Comparison of ENCODE assay signal across 8 cellular contexts in genomic region chr4:40856836-40857362, GRCh38.
DNase-seq lines count a peak whose midpoint lies in the region; ATAC-seq, FAIRE-seq and TF ChIP-seq lines count a peak whose summit lies in the region.

No MANE protein-coding gene starts in this region.

- H3K79me1 ChIP-seq in H1 (ENCODE audit: low read depth, low read length), result peaks cover 7% of the 10 kb centered on the region

- no peak overlapping the region for H3K14ac ChIP-seq in H1 (ENCODE audit: insufficient read length)

- peaks cover 0 to 38% of the 10 kb centered on the region in 2 experiments; a peak in 2 of 4 replicates for H3K79me2 ChIP-seq in H1 (ENCODE audit: control insufficient read depth in 1 of 2, insufficient read depth in 2 of 2, low read length in 2 of 2)

- peak overlapping the region; percentile 84 to 98 (median 90) for H3K4me3 ChIP-seq in H1 (ENCODE audit: extremely low read depth in 1 of 4, insufficient read depth in 2 of 4, low read depth in 3 of 4, low read length in 4 of 4)

- no peak for TF ChIP-seq RAD21 in H1 (IDR thresholded peaks at IDR 0.05 in 1 of 2, conservative IDR thresholded peaks at IDR 0.05 in 1 of 2; ENCODE audit: low read depth in 2 of 2, low read length in 2 of 2)

- H3K4me2 ChIP-seq in H1 (ENCODE audit: insufficient read depth in 1 of 2, low read depth in 2 of 2, low read length in 2 of 2), result peak overlapping the region; percentile 82 to 84

- no peak overlapping the region for H2BK120ac ChIP-seq in H1 (replicated peaks; ENCODE audit: low read depth, low read length)

- H3K9me3 Mint-ChIP-seq in activated CD4-positive, alpha-beta T cell treated with anti-CD3 and anti-CD28 coated beads, Interleukin-2, amount 10 ng/mL, durations not matched to agents 7 days and 5 days, result no peaks in the 10 kb centered on the region

- H4K5ac ChIP-seq in H1 (ENCODE audit: insufficient read length, low read depth, low read length), result peak overlapping the region; percentile 98

- peaks cover 0 to 3% (median 1%) of the 10 kb centered on the region in 4 experiments; a peak in 2 of 7 replicates for H3K4me1 ChIP-seq in H1 (replicated peaks in 1 of 4; ENCODE audit: control insufficient read depth in 3 of 4, insufficient read depth in 4 of 4, low read length in 3 of 4)

- H2BK12ac ChIP-seq in H1 (ENCODE audit: low read depth, low read length), result peak overlapping the region; percentile 65; the same call in 1 of the 2 replicates

- H2BK20ac ChIP-seq in H1 (ENCODE audit: low read length), result no peak overlapping the region

- peak overlapping the region; percentile 99 for H3K18ac ChIP-seq in H1 (ENCODE audit: extremely low read depth, low read length)

- H3K27me3 ChIP-seq in H1 (replicated peaks in 1 of 4; ENCODE audit: control insufficient read depth in 3 of 4, extremely low read depth in 1 of 4, insufficient read depth in 3 of 4, low read length in 3 of 4), result no peaks in the 10 kb centered on the region

- H3K9me3 ChIP-seq in H1 (ENCODE audit: insufficient read depth in 2 of 2, low read depth in 1 of 2, low read length in 1 of 2), result no peaks in the 10 kb centered on the region

- H3K36me3 Mint-ChIP-seq in activated CD4-positive, alpha-beta T cell treated with anti-CD3 and anti-CD28 coated beads, Interleukin-2, amount 10 ng/mL, durations not matched to agents 7 days and 5 days (ENCODE audit: low read depth), result no peaks in the 10 kb centered on the region

- FAIRE-seq in H1 (lab: Jason Lieb, UNC), result no peak

- H2BK15ac ChIP-seq in H1 (ENCODE audit: low read length), result no peak overlapping the region; the same call in 1 of the 2 replicates

- no peak for TF ChIP-seq EP300 in H1 (IDR thresholded peaks at IDR 0.05; ENCODE audit: borderline replicate concordance in 1 of 2, low read depth in 2 of 2, low read length in 2 of 2)

- peak overlapping the region; percentile 60 for H3K4me3 Mint-ChIP-seq in activated CD4-positive, alpha-beta T cell treated with anti-CD3 and anti-CD28 coated beads, Interleukin-2, amount 10 ng/mL, durations not matched to agents 7 days and 5 days

- peak overlapping the region; percentile 93; the same call in 1 of the 2 replicates for H2BK5ac ChIP-seq in H1 (ENCODE audit: low read depth, low read length)

- peak overlapping the region; percentile 86 for H3K27ac ChIP-seq in H1 (ENCODE audit: low read depth, low read length)

- no peak overlapping the region for H3K27ac Mint-ChIP-seq in activated CD4-positive, alpha-beta T cell treated with anti-CD3 and anti-CD28 coated beads, Interleukin-2, amount 10 ng/mL, durations not matched to agents 7 days and 5 days

- in situ Hi-C loops in GM13977 (cut with MboI; ENCODE audit: low pct_unique_long_range_greater_than_20kb, low sequenced_read_pairs, unreplicated experiment), result no loop called here

- peak; percentile 82 for DNase-seq in GM13977 (ENCODE audit: low spot score)
- DNase-seq in NCI-H2081 treated with DMSO at 0.1 percent for 48 hours (lab: John Stamatoyannopoulos, UW), result peak; percentile 47
- DNase-seq in activated CD4-positive, alpha-beta T cell treated with anti-CD3 and anti-CD28 coated beads, Interleukin-2, amount 10 ng/mL, durations not matched to agents 7 days and 5 days, result peak; percentile 53
- DNase-seq in H1 (ENCODE audit: low read depth in 1 of 2, low spot score in 2 of 2), result peak; percentile 63 to 90
- peak; percentile 86 for DNase-seq in mesenteric fat pad (ENCODE audit: low spot score)
- DNase-seq in stimulated activated CD8-positive, alpha-beta memory T cell treated with anti-CD3 and anti-CD28 coated beads, Interleukin-4, amount 100 ng/mL, for 24 hours (ENCODE audit: low read depth), result peak; percentile 40
- DNase-seq in COLO829 (ENCODE audit: low spot score), result no peak

- peak overlapping the region; percentile 94 for H4K91ac ChIP-seq in H1 (replicated peaks; ENCODE audit: insufficient read length, low read length)

- H3K27me3 Mint-ChIP-seq in activated CD4-positive, alpha-beta T cell treated with anti-CD3 and anti-CD28 coated beads, Interleukin-2, amount 10 ng/mL, durations not matched to agents 7 days and 5 days, result peaks cover 49% of the 10 kb centered on the region

- peaks cover 0 to 14% (median 2%) of the 10 kb centered on the region in 4 experiments; a peak in 2 of 8 replicates for H3K36me3 ChIP-seq in H1 (ENCODE audit: control insufficient read depth in 2 of 4, insufficient read depth in 4 of 4, low read length in 3 of 4)

- no peak overlapping the region for H2AK5ac ChIP-seq in H1 (ENCODE audit: low read depth, low read length)

- peaks cover 6% of the 10 kb centered on the region for H3K23me2 ChIP-seq in H1 (ENCODE audit: low read depth, low read length)

- H2AFZ ChIP-seq in H1 (ENCODE audit: low read length), result peak overlapping the region; percentile 67; the same call in 1 of the 2 replicates

- CTCF ChIA-PET in activated CD4-positive, alpha-beta T cell treated with anti-CD3 and anti-CD28 coated beads, Interleukin-2, amount 10 ng/mL, durations not matched to agents 7 days and 5 days (lab: Charles Lee), result no interaction called here
- CTCF ChIA-PET in H1 (lab: Charles Lee; ENCODE audit: partially characterized antibody), result interaction anchor here (1.0 to 6.3 kb wide), 5 partner anchors 15 to 120 kb away, joined by 3 to 71 read pairs (median 3); no protein-coding TSS in a partner anchor

- 3% methylated on average over 31 of the region's 51 CpGs; no CpG with 5 or more reads in 1 of the 2 experiments for WGBS in H1 (ENCODE audit: extremely low coverage in 1 of 2, insufficient coverage in 1 of 2, insufficient read length in 1 of 2, insufficient replicate concordance in 2 of 2, low coverage in 1 of 2, low lambda C conversion rate in 2 of 2, missing lambda C conversion rate in 1 of 2), 2 experiments

- H3K4ac ChIP-seq in H1 (replicated peaks; ENCODE audit: insufficient read length, low read depth, low read length), result peak overlapping the region; percentile 81

- H3K4me1 Mint-ChIP-seq in activated CD4-positive, alpha-beta T cell treated with anti-CD3 and anti-CD28 coated beads, Interleukin-2, amount 10 ng/mL, durations not matched to agents 7 days and 5 days, result peaks cover 16% of the 10 kb centered on the region

- no peak overlapping the region for H3K23ac ChIP-seq in H1 (ENCODE audit: insufficient read length)

- peak; percentile 88 for ATAC-seq in HG02610 (IDR thresholded peaks at IDR 0.05; ENCODE audit: unreplicated experiment)

- H4K20me1 ChIP-seq in H1 (replicated peaks in 1 of 2; ENCODE audit: control insufficient read depth in 1 of 2, insufficient read depth in 2 of 2, low read length in 2 of 2), result peaks cover 3% of the 10 kb centered on the region in 2 experiments

- TF ChIP-seq POLR2A in H1 (IDR thresholded peaks at IDR 0.05; ENCODE audit: control extremely low read depth in 1 of 2, low read depth in 2 of 2, low read length in 2 of 2), result peak; percentile 94 to 98

- H3K56ac ChIP-seq in H1 (replicated peaks; ENCODE audit: insufficient read length, low read depth, low read length), result peak overlapping the region; percentile 70

- H4K8ac ChIP-seq in H1 (ENCODE audit: extremely low read depth, insufficient read depth, low read length), result peak overlapping the region; percentile 98

- no peak for TF ChIP-seq CTCF in GM13977 (IDR thresholded peaks at IDR 0.05; ENCODE audit: extremely low read depth, insufficient read depth, missing control alignments)
- TF ChIP-seq CTCF in H1 (IDR thresholded peaks at IDR 0.05; ENCODE audit: control extremely low read depth in 1 of 3, insufficient read depth in 1 of 3, low read depth in 1 of 3, low read length in 3 of 3), result no peak

- H3K9ac ChIP-seq in H1 (replicated peaks in 1 of 4; ENCODE audit: extremely low read depth in 1 of 4, low read depth in 3 of 4, low read length in 3 of 4), result peak overlapping the region; percentile 73 to 97 (median 94)

- POLR2A ChIA-PET in activated CD4-positive, alpha-beta T cell treated with anti-CD3 and anti-CD28 coated beads, Interleukin-2, amount 10 ng/mL, durations not matched to agents 7 days and 5 days (lab: Charles Lee), result no interaction called here
- POLR2A ChIA-PET in H1 (lab: Charles Lee; ENCODE audit: partially characterized antibody), result interaction anchor here (1.0 to 4.0 kb wide), 7 partner anchors 10 to 400 kb away, joined by 3 to 37 read pairs (median 7); partner anchors contain the start of gene UCHL1

TF ChIP-seq in H1, 55 proteins besides CTCF, POLR2A, EP300 and RAD21 (continues in another document):
- no peak for TF ChIP-seq SAP30 (IDR thresholded peaks at IDR 0.05; ENCODE audit: insufficient read depth, insufficient replicate concordance, low read length)
- no peak for TF ChIP-seq KDM5A (IDR thresholded peaks at IDR 0.05; ENCODE audit: low read length)
- peak; percentile 62; the same call in 1 of the 2 replicates for TF ChIP-seq KDM1A (IDR thresholded peaks at IDR 0.05; ENCODE audit: borderline replicate concordance, low read length)
- TF ChIP-seq NANOG (IDR thresholded peaks at IDR 0.05; ENCODE audit: insufficient read depth, low read depth, low read length, poor library complexity, severe bottlenecking), result peak; percentile 7
- peak in 1 of 2 experiments; percentile 30; a peak in 1 of 4 replicates for TF ChIP-seq SIN3A (conservative IDR thresholded peaks at IDR 0.05 in 1 of 2, IDR thresholded peaks at IDR 0.05 in 1 of 2; ENCODE audit: low read depth in 1 of 2, low read length in 2 of 2)
- peak; percentile 15; the same call in 1 of the 2 replicates for TF ChIP-seq CHD2 (IDR thresholded peaks at IDR 0.05; ENCODE audit: low read length)
- TF ChIP-seq GABPA (IDR thresholded peaks at IDR 0.05; ENCODE audit: borderline replicate concordance, insufficient read depth, low read length), result no peak
- TF ChIP-seq TAF1 (IDR thresholded peaks at IDR 0.05; ENCODE audit: low read depth, low read length), result peak; percentile 89
- 0 out of 2 replicates have a peak, but pooled peaks have one; percentile 6 for TF ChIP-seq GTF2F1 (IDR thresholded peaks at IDR 0.05; ENCODE audit: borderline replicate concordance, low read depth, low read length)
- TF ChIP-seq POLR2AphosphoS5 (IDR thresholded peaks at IDR 0.05; ENCODE audit: low read depth, low read length), result peak; percentile 80
- peak; percentile 85 for TF ChIP-seq KDM4A (IDR thresholded peaks at IDR 0.05; ENCODE audit: low read depth, low read length, severe bottlenecking)
- peak; percentile 72 for TF ChIP-seq TBP (IDR thresholded peaks at IDR 0.05; ENCODE audit: low read depth, low read length)
- peak in 1 of 2 experiments; percentile 76; a peak in 2 of 4 replicates for TF ChIP-seq HDAC2 (IDR thresholded peaks at IDR 0.05; ENCODE audit: borderline replicate concordance in 1 of 2, low read depth in 2 of 2, low read length in 2 of 2)
- peak; percentile 55; the same call in 1 of the 2 replicates for TF ChIP-seq RBBP5 (IDR thresholded peaks at IDR 0.05; ENCODE audit: borderline replicate concordance, low read depth, low read length)
- TF ChIP-seq MAX (IDR thresholded peaks at IDR 0.05), result peak; percentile 43
- TF ChIP-seq PHF8 (conservative IDR thresholded peaks at IDR 0.05; ENCODE audit: low read depth, low read length), result peak; percentile 98
